ENCODE assay signal across 16 cellular contexts in the genomic region with DNA sequence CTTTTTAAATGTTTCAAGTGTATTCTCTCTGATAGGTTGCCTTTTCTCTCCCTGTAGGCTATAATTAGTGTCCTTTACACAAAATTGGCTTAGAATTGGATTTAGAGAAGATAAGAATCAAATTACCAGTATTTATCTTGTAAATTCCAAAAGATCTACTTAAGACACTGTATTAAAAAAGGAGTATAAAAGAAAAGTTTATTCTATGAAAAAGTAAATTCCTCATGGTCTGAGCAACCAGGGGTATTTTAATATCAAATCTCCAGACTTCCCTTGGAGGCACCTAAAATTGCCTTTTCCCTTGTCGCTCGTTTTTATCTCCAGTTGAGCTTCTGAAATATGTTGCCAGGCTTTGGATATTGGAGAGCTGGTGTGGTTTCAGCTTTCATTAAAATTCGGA. TPM values are rescaled to one million over a fixed set of nuclear protein-coding genes. Genes with fewer than 3 reads are reported as not detected.
A peak's percentile ranks its signal among the peaks of the same experiment; 100 is the strongest.
DNase-seq lines count a peak whose midpoint lies in the region; ATAC-seq and TF ChIP-seq lines count a peak whose summit lies in the region.
"Had no signal": no experiment of that assay in that cellular context is flagged by ENCODE, and none has a peak within 500 bp of the region (broad histone marks: within the 10 kb centered on the region; RNA-seq: fewer than 3 reads in every experiment).

No MANE protein-coding gene starts in this region.

- H3K36me3 Mint-ChIP-seq in CD8-positive, alpha-beta T cell = no peaks in the 10 kb centered on the region
- H3K36me3 Mint-ChIP-seq in nephron progenitor cell (ENCODE audit: low read depth) = peaks cover 10% of the 10 kb centered on the region

- no peak for DNase-seq in CD8-positive, alpha-beta T cell
- DNase-seq in adipocyte (ENCODE audit: low read depth) (no peak), nephron progenitor cell (no peak), thoracic aorta (ENCODE audit: low spot score) (no peak), transverse colon (no peak), suprapubic skin (ENCODE audit: low spot score in 2 of 2) (no peak)
- DNase-seq: GF-D8, HFFc6, MM.1S, NCI-H1105, NCI-H1694 treated with DMSO at 0.1 percent for 48 hours, NCI-H446, PC-9 had no signal

- no peaks in the 10 kb centered on the region for H3K27me3 Mint-ChIP-seq in CD8-positive, alpha-beta T cell (ENCODE audit: low read depth)
- peaks cover 3% of the 10 kb centered on the region for H3K27me3 Mint-ChIP-seq in nephron progenitor cell (ENCODE audit: low read depth, poor library complexity)

- H3K27ac Mint-ChIP-seq in CD8-positive, alpha-beta T cell = peak overlapping the region; percentile 14
- H3K27ac Mint-ChIP-seq in nephron progenitor cell = peak overlapping the region; percentile 83
- H3K27ac Mint-ChIP-seq: B cell, HFFc6 had no signal

- H3K36me3 ChIP-seq in CD8-positive, alpha-beta T cell (ENCODE audit: insufficient read depth, low read length) = no peaks in the 10 kb centered on the region
- H3K36me3 ChIP-seq in adipocyte (ENCODE audit: control insufficient read depth, insufficient read depth, low read length, severe bottlenecking) = peaks cover 61% of the 10 kb centered on the region
- peaks cover 35% of the 10 kb centered on the region for H3K36me3 ChIP-seq in thoracic aorta
- H3K36me3 ChIP-seq in transverse colon = no peaks in the 10 kb centered on the region
- H3K36me3 ChIP-seq in suprapubic skin = peaks cover 16% of the 10 kb centered on the region

- TF ChIP-seq EP300 in transverse colon (IDR thresholded peaks at IDR 0.05; ENCODE audit: low read depth) (no peak), suprapubic skin (IDR thresholded peaks at IDR 0.05) (no peak)

- intact Hi-C loops in CD8-positive, alpha-beta T cell (cut with DNase I, micrococcal nuclease) = loop anchor here in 1 of 2 experiments (5.0 kb wide), 1 partner anchor 34 kb away; no protein-coding TSS in a partner anchor
- intact Hi-C loops in transverse colon (cut with DNase I; ENCODE audit: low total_unique reads) = no loop called here

- TF ChIP-seq POLR2A in transverse colon (IDR thresholded peaks at IDR 0.05) = no peak
- no peak for TF ChIP-seq POLR2A in suprapubic skin (IDR thresholded peaks at IDR 0.05)

- no peaks in the 10 kb centered on the region for H3K27me3 ChIP-seq in CD8-positive, alpha-beta T cell (ENCODE audit: insufficient read depth, low read length)
- H3K27me3 ChIP-seq in adipocyte (replicated peaks; ENCODE audit: control insufficient read depth, insufficient read depth, low read length) (no peaks in the 10 kb centered on the region), thoracic aorta (replicated peaks; ENCODE audit: insufficient read depth) (no peaks in the 10 kb centered on the region), transverse colon (no peaks in the 10 kb centered on the region), suprapubic skin (no peaks in the 10 kb centered on the region)

- no peak overlapping the region for H3K27ac ChIP-seq in CD8-positive, alpha-beta T cell (ENCODE audit: low read depth, low read length)
- H3K27ac ChIP-seq in thoracic aorta (peak overlapping the region; percentile 20 to 51), transverse colon (no peak overlapping the region), suprapubic skin (no peak overlapping the region)
- H3K27ac ChIP-seq: KMS-11, PC-9 had no signal

- H3K9me3 Mint-ChIP-seq in CD8-positive, alpha-beta T cell = no peaks in the 10 kb centered on the region
- H3K9me3 Mint-ChIP-seq in nephron progenitor cell = peaks cover 9% of the 10 kb centered on the region
- H3K9me3 Mint-ChIP-seq: HFFc6 had no signal

- in situ Hi-C loops in transverse colon (cut with MboI; ENCODE audit: low pct_ligation_motif_present in 1 of 4, low pct_unique_long_range_greater_than_20kb in 1 of 4, low sequenced_read_pairs in 3 of 4) = no loop called here

- no peak overlapping the region for H3K4me3 ChIP-seq in CD8-positive, alpha-beta T cell (ENCODE audit: low read depth, low read length)
- H3K4me3 ChIP-seq in adipocyte (ENCODE audit: low read length) (peak overlapping the region; percentile 10), thoracic aorta (peak overlapping the region; percentile 44), transverse colon (no peak overlapping the region), suprapubic skin (no peak overlapping the region)
- H3K4me3 ChIP-seq: PC-9 had no signal

- no peak for ATAC-seq in CD8-positive, alpha-beta T cell
- ATAC-seq in thoracic aorta (ENCODE audit: insufficient number of reproducible peaks, low FRiP score, low read depth) (no peak), GM21447 (IDR thresholded peaks at IDR 0.05; ENCODE audit: unreplicated experiment) (no peak)

- CTCF ChIA-PET in CD8-positive, alpha-beta T cell (lab: Charles Lee) = interaction anchor here (1.5 to 1.6 kb wide), 2 partner anchors 12 to 164 kb away, joined by 3 to 5 read pairs; no protein-coding TSS in a partner anchor

- TF ChIP-seq CTCF in CD8-positive, alpha-beta T cell (IDR thresholded peaks at IDR 0.05) = no peak
- TF ChIP-seq CTCF in nephron progenitor cell (IDR thresholded peaks at IDR 0.05) (no peak), thoracic aorta (IDR thresholded peaks at IDR 0.05) (no peak), transverse colon (IDR thresholded peaks at IDR 0.05) (no peak), suprapubic skin (IDR thresholded peaks at IDR 0.05) (no peak)

- 51 to 72% methylated on average over 3 of the region's 3 CpGs for WGBS in transverse colon (ENCODE audit: low coverage in 1 of 2), 2 donors
- WGBS in suprapubic skin = 48% methylated on average over 3 of the region's 3 CpGs

- POLR2A ChIA-PET in CD8-positive, alpha-beta T cell (lab: Charles Lee) = interaction anchor here (1.3 kb wide), 1 partner anchor 20 kb away, joined by 3 read pairs; no protein-coding TSS in a partner anchor

- no peak overlapping the region for H3K4me3 Mint-ChIP-seq in CD8-positive, alpha-beta T cell
- no peak overlapping the region for H3K4me3 Mint-ChIP-seq in nephron progenitor cell
- H3K4me3 Mint-ChIP-seq: B cell, HFFc6 had no signal

- H3K4me1 ChIP-seq in CD8-positive, alpha-beta T cell (ENCODE audit: insufficient read depth, low read length) = no peaks in the 10 kb centered on the region
- H3K4me1 ChIP-seq in adipocyte (ENCODE audit: control insufficient read depth, insufficient read depth, low read length) (peaks cover 79% of the 10 kb centered on the region), thoracic aorta (ENCODE audit: control insufficient read depth in 1 of 2, low read depth in 2 of 2) (peaks cover 95 to 96% of the 10 kb centered on the region in 2 donors), transverse colon (peaks cover 24 to 72% (median 41%) of the 10 kb centered on the region in 4 donors), suprapubic skin (peaks cover 31% of the 10 kb centered on the region)

- H3K9ac ChIP-seq in adipocyte (ENCODE audit: low read length) = peak overlapping the region; percentile 20
- H3K9ac ChIP-seq: KMS-11 had no signal

- peaks cover 20% of the 10 kb centered on the region for H3K4me1 Mint-ChIP-seq in CD8-positive, alpha-beta T cell (ENCODE audit: low read depth)
- peaks cover 85% of the 10 kb centered on the region for H3K4me1 Mint-ChIP-seq in nephron progenitor cell

- H3K9me3 ChIP-seq in CD8-positive, alpha-beta T cell (ENCODE audit: low read length) = no peaks in the 10 kb centered on the region
- H3K9me3 ChIP-seq in adipocyte (ENCODE audit: control insufficient read depth, low read length) (no peaks in the 10 kb centered on the region), thoracic aorta (no peaks in the 10 kb centered on the region), transverse colon (no peaks in the 10 kb centered on the region), suprapubic skin (no peaks in the 10 kb centered on the region)

RNA-seq across cellular contexts. Expression of a gene that starts 36.4 kb away (rescaled TPM):
- total RNA-seq in CD8-positive, alpha-beta T cell = 10 to 100 TPM; 15.3 to 18.3 TPM
- total RNA-seq in thoracic aorta (100 to 1,000 TPM; 314 to 545 TPM), transverse colon (100 to 1,000 TPM; 108 to 271 (median 155) TPM), suprapubic skin (100 to 1,000 TPM; 142 to 474 (median 232) TPM)
- total RNA-seq: HFFc6 had no signal

Comparison
In these comparisons a context has a peak if more than half of its experiments do, and no peak if none do; other contexts are left out.
1. H3K27ac ChIP-seq: peak in thoracic aorta (2 of 2); none in CD8-positive, alpha-beta T cell (single experiment), transverse colon (0 of 4) and suprapubic skin (single experiment).
2. H3K4me3 ChIP-seq: peak in adipocyte (single experiment) and thoracic aorta (single experiment); none in CD8-positive, alpha-beta T cell (single experiment), transverse colon (0 of 4) and suprapubic skin (single experiment).
3. RNA of a gene that starts 36.4 kb away (total RNA-seq): 314 to 545 TPM in thoracic aorta, 142 to 474 TPM in suprapubic skin and 108 to 271 TPM in transverse colon; 15.3 to 18.3 TPM in CD8-positive, alpha-beta T cell; every median in the first group is over 4 times any median in the second.